ENCODE assay signal across 24 cellular contexts in genomic region chr2:98778153-98778552, GRCh38.
"Had no signal": no experiment of that assay in that cellular context is flagged by ENCODE, and none has a peak within 500 bp of the region (broad histone marks: within the 10 kb centered on the region; RNA-seq: fewer than 3 reads in every experiment).

No MANE protein-coding gene starts in this region.

- H3K27ac ChIP-seq: left ventricle myocardium inferior, neural progenitor cell, neutrophil, ovary, right atrium auricular region, right lobe of liver, stomach, testis, thyroid gland, transverse colon, upper lobe of left lung, vagina had no signal

- H3K4me3 ChIP-seq: left ventricle myocardium inferior, lung, neural progenitor cell, ovary, right atrium auricular region, right lobe of liver, smooth muscle cell, stomach, testis, thyroid gland, transverse colon, upper lobe of left lung, vagina had no signal

- H3K9me3 ChIP-seq: neutrophil, ovary, right lobe of liver, testis, thyroid gland had no signal

- H3K27me3 ChIP-seq: neural progenitor cell, neutrophil, ovary, right atrium auricular region, right lobe of liver, stomach, testis, thyroid gland, transverse colon, upper lobe of left lung, vagina had no signal

- ATAC-seq: natural killer cell; right lobe of liver; stimulated activated naive B cell treated with anti-CD40 and anti-IgM and Interleukin-4, amounts not matched to agents 10 μg/mL and 1 μg/mL and 100 μg/mL, for 72 hours; stimulated activated naive CD8-positive, alpha-beta T cell treated with anti-CD3 and anti-CD28 coated beads, Interleukin-15, Interleukin-2, amounts not matched to agents 100 U/mL and 50 U/mL, for 24 hours had no signal

- H3K36me3 ChIP-seq: left ventricle myocardium inferior, neural progenitor cell, neutrophil, ovary, right atrium auricular region, right lobe of liver, stomach, thyroid gland, transverse colon, upper lobe of left lung, vagina had no signal

- H3K4me1 ChIP-seq: left ventricle myocardium inferior, neural progenitor cell, right lobe of liver, thyroid gland, transverse colon, vagina had no signal

- DNase-seq: left ventricle myocardium inferior; mesendoderm; naive B cell; natural killer cell; nephron progenitor cell; occipital lobe; ovary; right lobe of liver; stimulated activated CD4-positive, alpha-beta T cell treated with anti-CD3 and anti-CD28 coated beads, Interleukin-1b, Interleukin-23, amount 100 ng/mL, for 48 hours; stimulated activated CD4-positive, alpha-beta T cell treated with anti-CD3 and anti-CD28 coated beads, Interleukin-2, amount 100 ng/mL, for 48 hours; stimulated activated CD4-positive, alpha-beta T cell treated with anti-CD3 and anti-CD28 coated beads, Interleukin-4, amount 100 ng/mL, for 4 hours; stimulated activated naive B cell treated with anti-CD40 and anti-IgM and Interleukin-4, amounts not matched to agents 10 μg/mL and 1 μg/mL and 100 μg/mL, for 72 hours; stimulated activated naive CD8-positive, alpha-beta T cell treated with anti-CD3 and anti-CD28 coated beads, Interleukin-15, Interleukin-2, amounts not matched to agents 100 U/mL and 50 U/mL, for 24 hours; stomach; testis; thyroid gland; transverse colon; upper lobe of left lung had no signal
